Comparison of ENCODE assay signal across 2 cellular contexts in the genomic region with DNA sequence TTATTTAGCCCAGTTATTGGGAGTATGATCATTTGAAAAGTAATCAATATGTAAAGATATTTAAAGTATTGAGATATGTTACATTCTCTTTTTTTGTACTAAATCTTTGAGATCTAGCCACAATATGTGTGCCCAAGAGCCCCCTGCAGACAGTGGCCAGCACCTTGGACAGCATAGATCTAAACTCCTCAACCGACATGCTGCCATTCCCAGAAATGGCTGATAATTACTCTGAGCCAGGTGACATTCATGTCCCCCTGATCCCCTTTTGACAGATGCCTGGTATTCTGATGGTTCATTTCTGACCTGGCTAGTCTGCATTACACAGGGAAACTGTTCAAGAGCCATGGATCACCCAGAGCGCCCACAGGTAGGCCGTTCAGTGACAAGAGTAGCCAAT.
TF ChIP-seq lines count a peak whose summit lies in the region.

No MANE protein-coding gene starts in this region.

TF ChIP-seq in HepG2, 621 proteins besides CTCF, POLR2A, EP300 and RAD21:
- no peak for TF ChIP-seq SP4 (CRISPR knock-in tag; IDR thresholded peaks at IDR 0.05)
- no peak for TF ChIP-seq ELK4 (CRISPR knock-in tag; IDR thresholded peaks at IDR 0.05; ENCODE audit: borderline replicate concordance)
- no peak for TF ChIP-seq ZNF598 (CRISPR knock-in tag; IDR thresholded peaks at IDR 0.05; ENCODE audit: borderline replicate concordance)
- TF ChIP-seq WIZ (CRISPR knock-in tag; IDR thresholded peaks at IDR 0.05) = no peak
- TF ChIP-seq CEBPB (IDR thresholded peaks at IDR 0.05; ENCODE audit: borderline replicate concordance, low read depth, low read length) = no peak
- no peak for TF ChIP-seq ONECUT2 (CRISPR knock-in tag; IDR thresholded peaks at IDR 0.05)
- TF ChIP-seq SAP130 (CRISPR knock-in tag; IDR thresholded peaks at IDR 0.05; ENCODE audit: low read depth) = 0 out of 2 replicates have a peak, but pooled peaks have one; percentile 10
- peak; percentile 59 to 95 for TF ChIP-seq REST (IDR thresholded peaks at IDR 0.05; ENCODE audit: borderline replicate concordance in 1 of 2, low read depth in 1 of 2, low read length in 2 of 2)
- peak; percentile 94 for TF ChIP-seq MIER2 (CRISPR knock-in tag; IDR thresholded peaks at IDR 0.05)
- TF ChIP-seq KLF9 (CRISPR knock-in tag; IDR thresholded peaks at IDR 0.05; ENCODE audit: low read depth) = no peak
- TF ChIP-seq STAG1 (CRISPR knock-in tag; IDR thresholded peaks at IDR 0.05) = peak; percentile 50
- no peak for TF ChIP-seq GABPB1 (CRISPR knock-in tag; IDR thresholded peaks at IDR 0.05)
- 0 out of 2 replicates have a peak, but pooled peaks have one; percentile 65 for TF ChIP-seq EHMT2 (IDR thresholded peaks at IDR 0.05; ENCODE audit: borderline replicate concordance, low read depth, low read length)
- no peak for TF ChIP-seq NAIF1 (CRISPR knock-in tag; IDR thresholded peaks at IDR 0.05; ENCODE audit: borderline replicate concordance)

TF ChIP-seq in K562, 482 proteins besides CTCF, POLR2A, EP300 and RAD21 (continued from another document):
- no peak for TF ChIP-seq TAF7 (tag; IDR thresholded peaks at IDR 0.05)
- TF ChIP-seq SIN3A (IDR thresholded peaks at IDR 0.05; ENCODE audit: borderline replicate concordance in 2 of 2, control insufficient read depth in 1 of 2, low read depth in 2 of 2, low read length in 2 of 2) = peak in 1 of 2 experiments; percentile 27; a peak in 1 of 4 replicates
- TF ChIP-seq CXXC5 (CRISPR knock-in tag; IDR thresholded peaks at IDR 0.05) = no peak
- peak; percentile 93 for TF ChIP-seq EHMT2 (IDR thresholded peaks at IDR 0.05)
- TF ChIP-seq MIER1 (IDR thresholded peaks at IDR 0.05; ENCODE audit: low read depth) = peak; percentile 81; the same call in 1 of the 2 replicates
- no peak for TF ChIP-seq TAF9B (IDR thresholded peaks at IDR 0.05; ENCODE audit: partially characterized antibody)
- TF ChIP-seq, protein P1, sequence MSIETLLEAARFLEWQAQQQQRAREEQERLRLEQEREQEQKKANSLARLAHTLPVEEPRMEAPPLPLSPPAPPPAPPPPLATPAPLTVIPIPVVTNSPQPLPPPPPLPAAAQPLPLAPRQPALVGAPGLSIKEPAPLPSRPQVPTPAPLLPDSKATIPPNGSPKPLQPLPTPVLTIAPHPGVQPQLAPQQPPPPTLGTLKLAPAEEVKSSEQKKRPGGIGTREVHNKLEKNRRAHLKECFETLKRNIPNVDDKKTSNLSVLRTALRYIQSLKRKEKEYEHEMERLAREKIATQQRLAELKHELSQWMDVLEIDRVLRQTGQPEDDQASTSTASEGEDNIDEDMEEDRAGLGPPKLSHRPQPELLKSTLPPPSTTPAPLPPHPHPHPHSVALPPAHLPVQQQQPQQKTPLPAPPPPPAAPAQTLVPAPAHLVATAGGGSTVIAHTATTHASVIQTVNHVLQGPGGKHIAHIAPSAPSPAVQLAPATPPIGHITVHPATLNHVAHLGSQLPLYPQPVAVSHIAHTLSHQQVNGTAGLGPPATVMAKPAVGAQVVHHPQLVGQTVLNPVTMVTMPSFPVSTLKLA (conservative IDR thresholded peaks at IDR 0.05) = 0 out of 4 replicates have a peak, but pooled peaks have one; percentile 23 to 25
- TF ChIP-seq ADNP (tag; IDR thresholded peaks at IDR 0.05) = no peak
- peak in 1 of 2 experiments; percentile 69 for TF ChIP-seq AFF1 (IDR thresholded peaks at IDR 0.05; ENCODE audit: low read depth in 1 of 2, partially characterized antibody in 2 of 2)
- peak; percentile 85 for TF ChIP-seq REST (CRISPR knock-in tag; IDR thresholded peaks at IDR 0.05; ENCODE audit: low read depth)
- peak in 1 of 3 experiments; percentile 20 for TF ChIP-seq YY1 (IDR thresholded peaks at IDR 0.05; ENCODE audit: borderline replicate concordance in 1 of 3, control insufficient read depth in 1 of 3, extremely low read depth in 1 of 3, insufficient read depth in 3 of 3, insufficient read length in 1 of 3, insufficient replicate concordance in 2 of 3, low read depth in 1 of 3, low read length in 2 of 3)
TF ChIP-seq in K562: peak in this region for 7.
